Comparison of ENCODE assay signal across 28 cellular contexts in the genomic region with DNA sequence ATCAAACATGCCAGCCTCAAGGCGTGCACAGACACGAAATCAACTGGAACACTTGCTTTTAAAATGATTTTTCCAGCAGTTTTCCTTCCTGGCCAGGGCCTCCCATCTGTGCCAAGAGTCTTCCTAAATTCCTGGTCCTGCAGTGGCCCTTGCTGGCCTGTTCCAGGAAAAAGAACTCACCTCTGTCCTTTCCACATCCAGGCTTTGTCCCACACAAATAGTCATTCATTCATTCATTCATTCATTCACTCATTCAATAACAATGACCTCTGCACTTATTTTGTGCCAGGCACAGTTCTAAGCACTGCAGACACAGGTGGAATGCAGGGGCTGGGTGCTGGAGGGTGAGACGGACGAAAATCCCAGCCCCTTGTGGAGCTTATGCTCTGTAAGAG.
"Had no signal": no experiment of that assay in that cellular context is flagged by ENCODE, and none has a peak within 500 bp of the region (broad histone marks: within the 10 kb centered on the region; RNA-seq: fewer than 3 reads in every experiment).

No MANE protein-coding gene starts in this region.

- H2AFZ ChIP-seq: PC-9 had no signal

- H3K27ac Mint-ChIP-seq: activated B cell treated with CpG ODN at 0.5 μM for 24 hours; activated CD4-positive, alpha-beta T cell treated with anti-CD3 and anti-CD28 coated beads, Interleukin-2, amount 10 ng/mL, durations not matched to agents 24 days and 14 days; activated CD8-positive, alpha-beta memory T cell treated with anti-CD3 and anti-CD28 coated beads, Interleukin-2, amount 10 ng/mL, durations not matched to agents 7 days and 5 days; activated naive CD4-positive, alpha-beta T cell treated with anti-CD3 and anti-CD28 coated beads, Interleukin-2, amount 50 U/mL, for 72 hours; activated naive CD8-positive, alpha-beta T cell treated with anti-CD3 and anti-CD28 coated beads, Interleukin-2, amount 50 U/mL, for 24 hours; activated T-cell treated with anti-CD3 and anti-CD28 coated beads, Interleukin-2, amount 50 U/mL, for 24 hours; activated T-helper 1 cell treated with anti-CD3 and anti-CD28 coated beads, Interleukin-12 subunit alpha, Interleukin-12 subunit beta, Interleukin-2, Interleukin-4 antibody, amounts not matched to agents 30 ng/mL and 10 ng/mL and 1 ng/mL, durations not matched to agents 14 hours and 24 hours and 36 hours; brain; T-cell had no signal

- H3K4me1 Mint-ChIP-seq: activated CD4-positive, alpha-beta T cell treated with anti-CD3 and anti-CD28 coated beads, Interleukin-2, amount 10 ng/mL, durations not matched to agents 24 days and 14 days; activated CD8-positive, alpha-beta memory T cell treated with anti-CD3 and anti-CD28 coated beads, Interleukin-2, amount 10 ng/mL, durations not matched to agents 7 days and 5 days; activated naive CD8-positive, alpha-beta T cell treated with anti-CD3 and anti-CD28 coated beads, Interleukin-2, amount 50 U/mL, for 24 hours; central memory CD8-positive, alpha-beta T cell; T-cell had no signal

- FAIRE-seq: astrocyte, TTC549 had no signal

- ATAC-seq: activated CD8-positive, alpha-beta memory T cell treated with anti-CD3 and anti-CD28 coated beads, Interleukin-2, amount 10 ng/mL, durations not matched to agents 7 days and 5 days; activated naive CD4-positive, alpha-beta T cell treated with anti-CD3 and anti-CD28 coated beads, Interleukin-2, amount 50 U/mL, for 72 hours; activated naive CD8-positive, alpha-beta T cell treated with anti-CD3 and anti-CD28 coated beads, Interleukin-2, amount 50 U/mL, for 24 hours; Right ventricle myocardium inferior; T-cell had no signal

- H3K27ac ChIP-seq: PC-9, SK-N-MC had no signal

- H3K4me3 ChIP-seq: PC-9, SK-N-MC had no signal

- H3K4me2 ChIP-seq: PC-9 had no signal

- H3K36me3 Mint-ChIP-seq: activated CD8-positive, alpha-beta memory T cell treated with anti-CD3 and anti-CD28 coated beads, Interleukin-2, amount 10 ng/mL, durations not matched to agents 7 days and 5 days; activated naive CD4-positive, alpha-beta T cell treated with anti-CD3 and anti-CD28 coated beads, Interleukin-2, amount 50 U/mL, for 72 hours; brain; T-cell had no signal

- H3K4me3 Mint-ChIP-seq: activated B cell treated with CpG ODN at 0.5 μM for 24 hours; activated CD4-positive, alpha-beta T cell treated with anti-CD3 and anti-CD28 coated beads, Interleukin-2, amount 10 ng/mL, durations not matched to agents 24 days and 14 days; activated CD8-positive, alpha-beta memory T cell treated with anti-CD3 and anti-CD28 coated beads, Interleukin-2, amount 10 ng/mL, durations not matched to agents 7 days and 5 days; activated naive CD8-positive, alpha-beta T cell treated with anti-CD3 and anti-CD28 coated beads, Interleukin-2, amount 50 U/mL, for 24 hours; activated T-cell treated with anti-CD3 and anti-CD28 coated beads, Interleukin-2, amount 50 U/mL, for 24 hours; activated T-helper 1 cell treated with anti-CD3 and anti-CD28 coated beads, Interleukin-12 subunit alpha, Interleukin-12 subunit beta, Interleukin-2, Interleukin-4 antibody, amounts not matched to agents 30 ng/mL and 10 ng/mL and 1 ng/mL, durations not matched to agents 14 hours and 24 hours and 36 hours; central memory CD8-positive, alpha-beta T cell; T-cell had no signal

- H3K9me3 Mint-ChIP-seq: activated B cell treated with CpG ODN at 0.5 μM for 24 hours; activated CD4-positive, alpha-beta T cell treated with anti-CD3 and anti-CD28 coated beads, Interleukin-2, amount 10 ng/mL, durations not matched to agents 24 days and 14 days; activated naive CD4-positive, alpha-beta T cell treated with anti-CD3 and anti-CD28 coated beads, Interleukin-2, amount 50 U/mL, for 72 hours; activated naive CD8-positive, alpha-beta T cell treated with anti-CD3 and anti-CD28 coated beads, Interleukin-2, amount 50 U/mL, for 24 hours; activated T-cell treated with anti-CD3 and anti-CD28 coated beads, Interleukin-2, amount 50 U/mL, for 24 hours; activated T-helper 1 cell treated with anti-CD3 and anti-CD28 coated beads, Interleukin-12 subunit alpha, Interleukin-12 subunit beta, Interleukin-2, Interleukin-4 antibody, amounts not matched to agents 30 ng/mL and 10 ng/mL and 1 ng/mL, durations not matched to agents 14 hours and 24 hours and 36 hours; central memory CD8-positive, alpha-beta T cell; T-cell had no signal

- DNase-seq: activated B cell treated with CpG ODN at 0.5 μM for 24 hours; activated CD4-positive, alpha-beta T cell treated with anti-CD3 and anti-CD28 coated beads for 1 hour; activated CD4-positive, alpha-beta T cell treated with anti-CD3 and anti-CD28 coated beads, Interleukin-2, amount 10 ng/mL, durations not matched to agents 24 days and 14 days; activated CD4-positive, alpha-beta T cell treated with anti-CD3 and anti-CD28 coated beads, Interleukin-2, amount 50 U/mL, for 48 hours; activated CD8-positive, alpha-beta memory T cell treated with anti-CD3 and anti-CD28 coated beads, Interleukin-2, amount 10 ng/mL, durations not matched to agents 7 days and 5 days; activated effector memory CD4-positive, alpha-beta T cell treated with anti-CD3 and anti-CD28 coated beads, Interleukin-2, amount 50 U/mL, for 16 hours; activated naive CD4-positive, alpha-beta T cell treated with Interleukin-2 at 50 U/mL for 16 hours; activated naive CD8-positive, alpha-beta T cell treated with anti-CD3 and anti-CD28 coated beads, Interleukin-2, amount 50 U/mL, for 24 hours; activated T-cell treated with anti-CD3 and anti-CD28 coated beads, Interleukin-2, amount 50 U/mL, for 24 hours; amniotic stem cell; Kasumi-1; NCI-H1436 treated with DMSO at 0.1 percent for 48 hours; NCI-H1930; NCI-H510A; NCI-H526 treated with DMSO at 0.1 percent for 48 hours; NCI-H82; PC-9; T-cell; T-helper 2 cell; T1000 had no signal

- H3K27me3 Mint-ChIP-seq: activated CD8-positive, alpha-beta memory T cell treated with anti-CD3 and anti-CD28 coated beads, Interleukin-2, amount 10 ng/mL, durations not matched to agents 7 days and 5 days; activated naive CD8-positive, alpha-beta T cell treated with anti-CD3 and anti-CD28 coated beads, Interleukin-2, amount 50 U/mL, for 24 hours; activated T-cell treated with anti-CD3 and anti-CD28 coated beads, Interleukin-2, amount 50 U/mL, for 24 hours; central memory CD8-positive, alpha-beta T cell had no signal
